In genomic region chr14:75292886-75293285, GRCh38 we compare ENCODE assay signal across 2 cellular contexts.
TF ChIP-seq lines count a peak whose summit lies in the region.

No MANE protein-coding gene starts in this region.

TF ChIP-seq in H1, 55 proteins besides CTCF, POLR2A, EP300 and RAD21:
- TF ChIP-seq SUZ12 (IDR thresholded peaks at IDR 0.05; ENCODE audit: low read length) (no peak), USF2 (IDR thresholded peaks at IDR 0.05; ENCODE audit: low read length) (no peak), RFX5 (IDR thresholded peaks at IDR 0.05; ENCODE audit: borderline replicate concordance, low read depth, low read length) (no peak), GABPA (IDR thresholded peaks at IDR 0.05; ENCODE audit: borderline replicate concordance, insufficient read depth, low read length) (no peak), JUN (IDR thresholded peaks at IDR 0.05; ENCODE audit: low read depth, low read length) (no peak), CHD7 (IDR thresholded peaks at IDR 0.05; ENCODE audit: insufficient replicate concordance, low read length) (no peak), SP1 (IDR thresholded peaks at IDR 0.05; ENCODE audit: low read depth, low read length) (no peak), ASH2L (IDR thresholded peaks at IDR 0.05; ENCODE audit: low read length) (no peak), CBX8 (IDR thresholded peaks at IDR 0.05; ENCODE audit: borderline replicate concordance, low read depth, low read length) (no peak), NANOG (IDR thresholded peaks at IDR 0.05; ENCODE audit: insufficient read depth, low read depth, low read length, poor library complexity, severe bottlenecking) (no peak), POLR2AphosphoS5 (IDR thresholded peaks at IDR 0.05; ENCODE audit: low read depth, low read length) (no peak)

TF ChIP-seq in SK-N-SH, 30 proteins besides CTCF, POLR2A, EP300 and RAD21:
- no peak for TF ChIP-seq REST (IDR thresholded peaks at IDR 0.05; ENCODE audit: low read depth, low read length)
- TF ChIP-seq USF1 (IDR thresholded peaks at IDR 0.05; ENCODE audit: borderline replicate concordance, low read depth), result no peak
- TF ChIP-seq GABPA (IDR thresholded peaks at IDR 0.05; ENCODE audit: low read depth), result no peak
- TF ChIP-seq POLR2AphosphoS5 (IDR thresholded peaks at IDR 0.05; ENCODE audit: low read depth, low read length), result no peak
- TF ChIP-seq TCF12 (IDR thresholded peaks at IDR 0.05), result no peak
- no peak for TF ChIP-seq JUND (IDR thresholded peaks at IDR 0.05)
- no peak for TF ChIP-seq TEAD4 (IDR thresholded peaks at IDR 0.05; ENCODE audit: borderline replicate concordance, insufficient read depth)
- TF ChIP-seq MXI1 (IDR thresholded peaks at IDR 0.05; ENCODE audit: low read depth, low read length), result no peak
- no peak for TF ChIP-seq SIN3A (IDR thresholded peaks at IDR 0.05; ENCODE audit: borderline replicate concordance, low read depth, low read length)
- no peak for TF ChIP-seq CHD2 (IDR thresholded peaks at IDR 0.05; ENCODE audit: low read length, partially characterized antibody)
- no peak for TF ChIP-seq TAF1 (IDR thresholded peaks at IDR 0.05; ENCODE audit: borderline replicate concordance, low read depth, low read length)
- no peak for TF ChIP-seq USF2 (IDR thresholded peaks at IDR 0.05; ENCODE audit: borderline replicate concordance, low read depth, low read length)
- TF ChIP-seq RFX5 (IDR thresholded peaks at IDR 0.05; ENCODE audit: low read length), result no peak
- no peak for TF ChIP-seq NRF1 (IDR thresholded peaks at IDR 0.05; ENCODE audit: low read depth, low read length)
- TF ChIP-seq IRF3 (IDR thresholded peaks at IDR 0.05; ENCODE audit: low read depth, low read length), result no peak
- TF ChIP-seq FOXM1 (IDR thresholded peaks at IDR 0.05; ENCODE audit: low read depth), result no peak
- no peak for TF ChIP-seq FOSL2 (IDR thresholded peaks at IDR 0.05; ENCODE audit: borderline replicate concordance, low read depth)
